11 cellular contexts compared by ENCODE assay signal in the genomic region with DNA sequence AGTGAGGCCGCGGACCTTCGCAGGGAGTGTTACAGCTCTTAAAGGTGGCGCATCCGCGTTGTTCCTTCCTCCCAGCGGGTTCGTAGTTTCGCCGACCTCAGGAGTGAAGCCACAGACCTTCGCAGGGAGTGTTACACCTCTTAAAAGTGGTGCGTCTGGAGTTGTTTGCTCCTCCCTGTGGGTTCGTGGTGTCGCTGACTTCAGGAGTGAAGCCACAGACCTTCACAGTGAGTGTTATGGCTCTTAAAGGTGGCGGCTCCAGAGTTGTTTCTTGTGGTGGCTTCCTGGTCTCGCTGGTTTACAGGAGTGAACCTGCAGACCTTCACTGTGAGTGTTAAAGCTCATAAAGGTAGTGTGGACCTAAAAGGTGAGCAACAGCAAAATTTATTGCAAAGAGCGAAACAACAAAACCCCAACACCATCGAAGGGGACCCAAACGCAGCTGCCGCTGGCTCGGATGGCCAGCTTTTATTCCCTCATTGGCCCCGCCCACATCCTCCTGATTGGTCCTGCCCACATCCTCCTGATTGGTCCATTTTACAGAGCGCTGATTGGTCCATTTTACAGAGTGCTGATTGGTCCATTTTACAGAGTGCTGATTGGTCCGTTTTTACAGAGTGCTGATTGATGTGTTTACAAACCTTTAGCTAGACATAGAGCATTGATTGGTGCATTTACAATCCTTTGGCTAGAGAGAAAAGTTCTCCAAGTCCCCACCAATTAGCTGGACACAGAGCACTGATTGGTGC. TPM values are rescaled to one million over a fixed set of nuclear protein-coding genes. Genes with fewer than 3 reads are reported as not detected.
DNase-seq lines count a peak whose midpoint lies in the region; TF ChIP-seq lines count a peak whose summit lies in the region.
"Had no signal": no experiment of that assay in that cellular context is flagged by ENCODE, and none has a peak within 500 bp of the region (broad histone marks: within the 10 kb centered on the region; RNA-seq: fewer than 3 reads in every experiment).

No MANE protein-coding gene starts in this region.

- intact Hi-C loops in activated T-helper 2 cell treated with anti-CD3 and anti-CD28 coated beads, Interferon-gamma antibody, Interleukin-2, Interleukin-4, amounts not matched to agents 10 μg/mL and 5 μg/mL and 100 μg/mL, durations not matched to agents 14 hours and 24 hours and 36 hours (cut with micrococcal nuclease), result no loop called here

- H3K4me3 Mint-ChIP-seq in activated T-helper 2 cell treated with anti-CD3 and anti-CD28 coated beads, Interferon-gamma antibody, Interleukin-2, Interleukin-4, amounts not matched to agents 10 μg/mL and 5 μg/mL and 100 μg/mL, durations not matched to agents 14 hours and 24 hours and 36 hours (ENCODE audit: low read depth), result peak overlapping the region; percentile 51

- peaks cover 28% of the 10 kb centered on the region for H3K4me1 Mint-ChIP-seq in activated T-helper 2 cell treated with anti-CD3 and anti-CD28 coated beads, Interferon-gamma antibody, Interleukin-2, Interleukin-4, amounts not matched to agents 10 μg/mL and 5 μg/mL and 100 μg/mL, durations not matched to agents 14 hours and 24 hours and 36 hours (ENCODE audit: low read depth)
- H3K4me1 Mint-ChIP-seq: brain had no signal

- H3K27ac ChIP-seq in RWPE1, result no peak overlapping the region
- H3K27ac ChIP-seq: BLaER1 had no signal

- CTCF ChIA-PET in RWPE1 (lab: Yijun Ruan, JAX), result no interaction called here

- peaks cover 39% of the 10 kb centered on the region for H3K27me3 Mint-ChIP-seq in activated T-helper 2 cell treated with anti-CD3 and anti-CD28 coated beads, Interferon-gamma antibody, Interleukin-2, Interleukin-4, amounts not matched to agents 10 μg/mL and 5 μg/mL and 100 μg/mL, durations not matched to agents 14 hours and 24 hours and 36 hours (ENCODE audit: low read depth)

- H3K36me3 Mint-ChIP-seq in activated T-helper 2 cell treated with anti-CD3 and anti-CD28 coated beads, Interferon-gamma antibody, Interleukin-2, Interleukin-4, amounts not matched to agents 10 μg/mL and 5 μg/mL and 100 μg/mL, durations not matched to agents 14 hours and 24 hours and 36 hours (ENCODE audit: low read depth), result no peaks in the 10 kb centered on the region
- H3K36me3 Mint-ChIP-seq: brain, IgD-negative memory B cell had no signal

- no peaks in the 10 kb centered on the region for H3K9me3 Mint-ChIP-seq in activated T-helper 2 cell treated with anti-CD3 and anti-CD28 coated beads, Interferon-gamma antibody, Interleukin-2, Interleukin-4, amounts not matched to agents 10 μg/mL and 5 μg/mL and 100 μg/mL, durations not matched to agents 14 hours and 24 hours and 36 hours

- POLR2A ChIA-PET in RWPE1 (lab: Yijun Ruan, JAX; ENCODE audit: low non-redundant PET), result no interaction called here

- DNase-seq in CD1c-positive myeloid dendritic cell (ENCODE audit: extremely low spot score) (peak; percentile 39), T-helper 9 cell (peak; percentile 58), RPMI8226 (no peak), germinal center (ENCODE audit: low spot score) (no peak), medulla oblongata (ENCODE audit: extremely low spot score) (no peak), RWPE1 (ENCODE audit: low spot score) (no peak)
- peak; percentile 52 for DNase-seq in activated T-helper 2 cell treated with anti-CD3 and anti-CD28 coated beads, Interferon-gamma antibody, Interleukin-2, Interleukin-4, amounts not matched to agents 10 μg/mL and 5 μg/mL and 100 μg/mL, durations not matched to agents 14 hours and 24 hours and 36 hours (ENCODE audit: low spot score)
- peak; percentile 72 to 73 for DNase-seq in stimulated activated CD4-positive, alpha-beta T cell treated with anti-CD3 and anti-CD28 coated beads, Interleukin-15, amount 100 ng/mL, for 48 hours (ENCODE audit: low read depth in 2 of 2)

- no peak for TF ChIP-seq CTCF in RWPE1 (conservative IDR thresholded peaks at IDR 0.05; ENCODE audit: low read depth)

- H3K27ac Mint-ChIP-seq in activated T-helper 2 cell treated with anti-CD3 and anti-CD28 coated beads, Interferon-gamma antibody, Interleukin-2, Interleukin-4, amounts not matched to agents 10 μg/mL and 5 μg/mL and 100 μg/mL, durations not matched to agents 14 hours and 24 hours and 36 hours, result no peak overlapping the region
- H3K27ac Mint-ChIP-seq: brain, IgD-negative memory B cell had no signal

RNA-seq across cellular contexts. Expression of gene TMEM45B, which starts 1.2 kb away (rescaled TPM):
- 0.27 and 0.39 TPM in 2 replicates for total RNA-seq in activated T-helper 2 cell treated with anti-CD3 and anti-CD28 coated beads, Interferon-gamma antibody, Interleukin-2, Interleukin-4, amounts not matched to agents 10 μg/mL and 5 μg/mL and 100 μg/mL, durations not matched to agents 14 hours and 24 hours and 36 hours

Comparison
In these comparisons a context has a peak if more than half of its experiments do, and no peak if none do; other contexts are left out.
1. DNase-seq: peak in CD1c-positive myeloid dendritic cell (single experiment), T-helper 9 cell (single experiment), activated T-helper 2 cell treated with anti-CD3 and anti-CD28 coated beads, Interferon-gamma antibody, Interleukin-2, Interleukin-4, amounts not matched to agents 10 μg/mL and 5 μg/mL and 100 μg/mL, durations not matched to agents 14 hours and 24 hours and 36 hours (single experiment) and stimulated activated CD4-positive, alpha-beta T cell treated with anti-CD3 and anti-CD28 coated beads, Interleukin-15, amount 100 ng/mL, for 48 hours (2 of 2); none in RPMI8226 (single experiment), germinal center (single experiment), medulla oblongata (single experiment) and RWPE1 (single experiment).